10 cellular contexts compared by ENCODE assay signal in genomic region chr13:66659291-66660012, GRCh38.
A peak's percentile ranks its signal among the peaks of the same experiment; 100 is the strongest.
DNase-seq lines count a peak whose midpoint lies in the region; ATAC-seq, FAIRE-seq and TF ChIP-seq lines count a peak whose summit lies in the region.
"Had no signal": no experiment of that assay in that cellular context is flagged by ENCODE, and none has a peak within 500 bp of the region (broad histone marks: within the 10 kb centered on the region; RNA-seq: fewer than 3 reads in every experiment).

No MANE protein-coding gene starts in this region.

- peak overlapping the region; percentile 84 for H3K27ac ChIP-seq in ACC112 (ENCODE audit: low read depth, low read length)
- H3K27ac ChIP-seq: C4-2B had no signal

- TF ChIP-seq CTCF in astrocyte of the spinal cord (IDR thresholded peaks at IDR 0.05; ENCODE audit: low read depth, low read length) (no peak), GM20000 (IDR thresholded peaks at IDR 0.05; ENCODE audit: extremely low read depth, missing control alignments) (no peak), osteocyte (IDR thresholded peaks at IDR 0.05) (no peak)

- H3K36me3 Mint-ChIP-seq in osteocyte (ENCODE audit: unreplicated experiment) = no peaks in the 10 kb centered on the region

- ATAC-seq in GM19438 (IDR thresholded peaks at IDR 0.05; ENCODE audit: low read depth, unreplicated experiment) (peak; percentile 67), HG03066 (IDR thresholded peaks at IDR 0.05; ENCODE audit: low read depth, unreplicated experiment) (peak; percentile 30)

- no peak overlapping the region for H3K27ac Mint-ChIP-seq in osteocyte (ENCODE audit: unreplicated experiment)

- peak; percentile 63 for DNase-seq in astrocyte of the spinal cord (ENCODE audit: low read depth, low spot score)
- DNase-seq in nucleus accumbens (lab: John Stamatoyannopoulos, UW) = no peak
- DNase-seq in GM20000 (ENCODE audit: low spot score) = no peak
- no peak for DNase-seq in GM19239 (ENCODE audit: insufficient read length, low spot score)
- DNase-seq in osteocyte (ENCODE audit: extremely low spot score, unreplicated experiment) = no peak
- DNase-seq: RPMI8226 had no signal

- FAIRE-seq in GM19239 (lab: Jason Lieb, UNC) = no peak

- H3K4me3 Mint-ChIP-seq in osteocyte (ENCODE audit: unreplicated experiment) = no peak overlapping the region

- in situ Hi-C loops in astrocyte of the spinal cord (cut with HindIII; ENCODE audit: low sequenced_read_pairs) = no loop called here

- H3K27me3 Mint-ChIP-seq in osteocyte (ENCODE audit: unreplicated experiment) = no peaks in the 10 kb centered on the region

- H3K36me3 ChIP-seq in ACC112 (ENCODE audit: insufficient read depth, low read length) = no peaks in the 10 kb centered on the region

- H3K4me1 Mint-ChIP-seq in osteocyte (ENCODE audit: unreplicated experiment) = peaks cover 35% of the 10 kb centered on the region

- peak overlapping the region; percentile 13 for H3K4me3 ChIP-seq in ACC112 (ENCODE audit: low read depth, low read length)
- no peak overlapping the region for H3K4me3 ChIP-seq in astrocyte of the spinal cord (ENCODE audit: low read depth, low read length)

- peak overlapping the region; percentile 64 for H2AFZ ChIP-seq in ACC112 (ENCODE audit: low read length, unreplicated experiment)

- no peaks in the 10 kb centered on the region for H3K9me3 Mint-ChIP-seq in osteocyte (ENCODE audit: unreplicated experiment)

- H3K27me3 ChIP-seq in ACC112 (ENCODE audit: insufficient read depth, low read length) = no peaks in the 10 kb centered on the region

- no peaks in the 10 kb centered on the region for H3K79me2 ChIP-seq in ACC112 (ENCODE audit: control insufficient read depth, insufficient read depth, low read length, unreplicated experiment)

- peaks cover 45% of the 10 kb centered on the region for H3K4me1 ChIP-seq in ACC112 (ENCODE audit: control insufficient read depth, insufficient read depth, low read length, unreplicated experiment)
